8 cellular contexts compared by ENCODE assay signal in genomic region chr1:32335619-32335950, GRCh38. TPM values are rescaled to one million over a fixed set of nuclear protein-coding genes. Genes with fewer than 3 reads are reported as not detected.
DNase-seq lines count a peak whose midpoint lies in the region; ATAC-seq, FAIRE-seq and TF ChIP-seq lines count a peak whose summit lies in the region.

No MANE protein-coding gene starts in this region.

- H3K36me3 ChIP-seq in SK-N-SH (replicated peaks in 1 of 2; ENCODE audit: control insufficient read depth in 1 of 2, insufficient read depth in 2 of 2, low read length in 1 of 2), result peaks cover 14 to 37% of the 10 kb centered on the region in 2 experiments
- peaks cover 22% of the 10 kb centered on the region for H3K36me3 ChIP-seq in thoracic aorta

- H3K9me3 ChIP-seq in SK-N-SH (no peaks in the 10 kb centered on the region), thoracic aorta (no peaks in the 10 kb centered on the region)

- peaks cover 20% of the 10 kb centered on the region for H3F3A ChIP-seq in SK-N-SH (replicated peaks; ENCODE audit: insufficient read depth)

- peaks cover 44% of the 10 kb centered on the region for H3K79me2 ChIP-seq in SK-N-SH (ENCODE audit: insufficient read depth)

- no peak for FAIRE-seq in GM12892 (lab: Jason Lieb, UNC)

- POLR2A ChIA-PET in SK-N-SH (lab: Yijun Ruan, JAX), result interaction anchor here (0.5 to 2.1 kb wide), 16 partner anchors 9 to 156 kb away, joined by 3 to 24 read pairs (median 4); partner anchors contain the start of genes BSDC1, CCDC28B, HDAC1 and TXLNA

- peak overlapping the region; percentile 84 to 92 for H3K4me3 ChIP-seq in SK-N-SH (ENCODE audit: low read depth in 2 of 2, low read length in 1 of 2)
- peak overlapping the region; percentile 73 for H3K4me3 ChIP-seq in thoracic aorta

- H3K27me3 Mint-ChIP-seq in activated CD8-positive, alpha-beta memory T cell treated with anti-CD3 and anti-CD28 coated beads, Interleukin-2, amount 10 ng/mL, durations not matched to agents 7 days and 5 days, result no peaks in the 10 kb centered on the region

- no peak for TF ChIP-seq POLR2A in GM12892 (IDR thresholded peaks at IDR 0.05; ENCODE audit: low read depth, low read length)

- H3K27me3 ChIP-seq in SK-N-SH (ENCODE audit: insufficient read depth), result no peaks in the 10 kb centered on the region
- no peaks in the 10 kb centered on the region for H3K27me3 ChIP-seq in thoracic aorta (replicated peaks; ENCODE audit: insufficient read depth)

- no peak overlapping the region for H2AFZ ChIP-seq in SK-N-SH (ENCODE audit: low read depth)

- H3K36me3 Mint-ChIP-seq in activated CD8-positive, alpha-beta memory T cell treated with anti-CD3 and anti-CD28 coated beads, Interleukin-2, amount 10 ng/mL, durations not matched to agents 7 days and 5 days, result peaks cover 21% of the 10 kb centered on the region

- TF ChIP-seq CTCF in SK-N-SH (IDR thresholded peaks at IDR 0.05) (no peak), thoracic aorta (IDR thresholded peaks at IDR 0.05) (no peak)

- no peaks in the 10 kb centered on the region for H3K9me3 Mint-ChIP-seq in activated CD8-positive, alpha-beta memory T cell treated with anti-CD3 and anti-CD28 coated beads, Interleukin-2, amount 10 ng/mL, durations not matched to agents 7 days and 5 days (ENCODE audit: low read depth)

- peaks cover 8 to 31% of the 10 kb centered on the region in 2 experiments; a peak in 3 of 4 replicates for H3K4me1 ChIP-seq in SK-N-SH (ENCODE audit: control insufficient read depth in 1 of 2, insufficient read depth in 2 of 2, low read depth in 1 of 2, low read length in 1 of 2)
- H3K4me1 ChIP-seq in thoracic aorta (ENCODE audit: control insufficient read depth in 1 of 2, low read depth in 2 of 2), result peaks cover 5 to 19% of the 10 kb centered on the region in 2 donors

- DNase-seq in activated CD8-positive, alpha-beta memory T cell treated with anti-CD3 and anti-CD28 coated beads, Interleukin-2, amount 10 ng/mL, durations not matched to agents 7 days and 5 days, result no peak
- no peak for DNase-seq in activated CD8-positive, alpha-beta memory T cell treated with anti-CD3 and anti-CD28 coated beads, Interleukin-2, amount 50 U/mL, for 48 hours
- peak; percentile 76 for DNase-seq in SK-N-SH
- DNase-seq in iPS-NIHi11 (ENCODE audit: low spot score), result peak; percentile 59
- DNase-seq in thoracic aorta (ENCODE audit: low spot score), result no peak
- DNase-seq in NCI-H1105 (lab: John Stamatoyannopoulos, UW), result no peak
- DNase-seq in GM12892 (ENCODE audit: insufficient read length), result no peak

- H3K27ac Mint-ChIP-seq in activated CD8-positive, alpha-beta memory T cell treated with anti-CD3 and anti-CD28 coated beads, Interleukin-2, amount 10 ng/mL, durations not matched to agents 7 days and 5 days, result no peak overlapping the region

- WGBS in SK-N-SH (ENCODE audit: low lambda C conversion rate), result 0% methylated on average over 2 of the region's 46 CpGs

- peak; percentile 34 for ATAC-seq in activated CD8-positive, alpha-beta memory T cell treated with anti-CD3 and anti-CD28 coated beads, Interleukin-2, amount 10 ng/mL, durations not matched to agents 7 days and 5 days
- no peak for ATAC-seq in thoracic aorta (ENCODE audit: insufficient number of reproducible peaks, low FRiP score, low read depth)
- no peak for ATAC-seq in GM18873 (IDR thresholded peaks at IDR 0.05; ENCODE audit: low FRiP score, unreplicated experiment)

- H4K20me1 ChIP-seq in SK-N-SH (ENCODE audit: insufficient read depth), result peaks cover 31% of the 10 kb centered on the region

- H3K4me1 Mint-ChIP-seq in activated CD8-positive, alpha-beta memory T cell treated with anti-CD3 and anti-CD28 coated beads, Interleukin-2, amount 10 ng/mL, durations not matched to agents 7 days and 5 days, result peaks cover 34% of the 10 kb centered on the region

- TF ChIP-seq EP300 in SK-N-SH (IDR thresholded peaks at IDR 0.05; ENCODE audit: borderline replicate concordance in 1 of 2, low read depth in 1 of 2, low read length in 1 of 2), result no peak

- peak overlapping the region; percentile 36 to 81; a peak in 3 of 4 replicates for H3K27ac ChIP-seq in SK-N-SH (ENCODE audit: low read depth in 2 of 2, low read length in 1 of 2)
- no peak overlapping the region for H3K27ac ChIP-seq in thoracic aorta

- H3K4me2 ChIP-seq in SK-N-SH, result peak overlapping the region; percentile 98; the same call in 1 of the 2 replicates

- TF ChIP-seq RAD21 in SK-N-SH (IDR thresholded peaks at IDR 0.05; ENCODE audit: low read length), result no peak

- H3K9me2 ChIP-seq in SK-N-SH, result no peaks in the 10 kb centered on the region

- H3K9ac ChIP-seq in SK-N-SH, result peak overlapping the region; percentile 96

- no peak overlapping the region for H3K4me3 Mint-ChIP-seq in activated CD8-positive, alpha-beta memory T cell treated with anti-CD3 and anti-CD28 coated beads, Interleukin-2, amount 10 ng/mL, durations not matched to agents 7 days and 5 days

- CTCF ChIA-PET in activated CD8-positive, alpha-beta memory T cell treated with anti-CD3 and anti-CD28 coated beads, Interleukin-2, amount 10 ng/mL, durations not matched to agents 7 days and 5 days (lab: Charles Lee), result interaction anchor here (0.7 to 4.6 kb wide), 15 partner anchors 9 to 322 kb away, joined by 3 to 27 read pairs (median 5); partner anchors contain the start of genes HDAC1, KHDRBS1 and ZBTB8OS
- CTCF ChIA-PET in SK-N-SH (lab: Yijun Ruan, JAX), result interaction anchor here (0.6 to 3.7 kb wide), 8 partner anchors 10 to 377 kb away, joined by 3 to 24 read pairs (median 4); partner anchors contain the start of gene BSDC1

TF ChIP-seq in SK-N-SH, 30 proteins besides CTCF, POLR2A, EP300 and RAD21:
- no peak for TF ChIP-seq MXI1 (IDR thresholded peaks at IDR 0.05; ENCODE audit: low read depth, low read length)
- no peak for TF ChIP-seq CHD2 (IDR thresholded peaks at IDR 0.05; ENCODE audit: low read length, partially characterized antibody)
- TF ChIP-seq REST (IDR thresholded peaks at IDR 0.05; ENCODE audit: low read depth, low read length), result no peak

RNA-seq across cellular contexts. Expression of gene MARCKSL1, which starts 0.4 kb away (rescaled TPM):
- 10 to 100 TPM; 11.2 to 11.8 TPM for total RNA-seq in activated CD8-positive, alpha-beta memory T cell treated with anti-CD3 and anti-CD28 coated beads, Interleukin-2, amount 10 ng/mL, durations not matched to agents 7 days and 5 days
- polyA plus RNA-seq in SK-N-SH (2012; rRNA removed), result 254 and 275 TPM in 2 replicates
- polyA plus RNA-seq in SK-N-SH (2012; cell fraction: cytosol; rRNA removed), result 257 and 303 TPM in 2 replicates
- 94.4 and 121 TPM in 2 replicates for polyA plus RNA-seq in SK-N-SH (2012; cell fraction: nucleus; rRNA removed)
- total RNA-seq in thoracic aorta, result 10 to 100 TPM in 1 of 2 donors, 1 to 10 TPM in 1; 3.7 to 10.9 TPM
- polyA plus RNA-seq in GM12892 (2012; ENCODE audit: missing spikeins), result 101 TPM

RNA-seq across cellular contexts. Expression of gene FAM229A, which starts 26.7 kb away (rescaled TPM):
- total RNA-seq in activated CD8-positive, alpha-beta memory T cell treated with anti-CD3 and anti-CD28 coated beads, Interleukin-2, amount 10 ng/mL, durations not matched to agents 7 days and 5 days, result 1 to 10 TPM; 4.1 to 5.4 TPM
- polyA plus RNA-seq in SK-N-SH (2012; rRNA removed), result 8.0 and 10.0 TPM in 2 replicates
- 0.63 and 1.8 TPM in 2 replicates for polyA plus RNA-seq in SK-N-SH (2012; cell fraction: cytosol; rRNA removed)
- polyA plus RNA-seq in SK-N-SH (2012; cell fraction: nucleus; rRNA removed), result 114 and 147 TPM in 2 replicates
- 10 to 100 TPM; 11.8 to 12.0 TPM for total RNA-seq in thoracic aorta
- 1.1 TPM for polyA plus RNA-seq in GM12892 (2012; ENCODE audit: missing spikeins)

RNA-seq across cellular contexts. Expression of gene TSSK3, which starts 26.8 kb away (rescaled TPM):
- total RNA-seq in activated CD8-positive, alpha-beta memory T cell treated with anti-CD3 and anti-CD28 coated beads, Interleukin-2, amount 10 ng/mL, durations not matched to agents 7 days and 5 days, result under 1 TPM; 0.70 TPM
- 0.28 and 0.86 TPM in 2 replicates for polyA plus RNA-seq in SK-N-SH (2012; rRNA removed)
- polyA plus RNA-seq in SK-N-SH (2012; cell fraction: cytosol; rRNA removed), result 0.20 and 0.21 TPM in 2 replicates
- 5.2 and 5.6 TPM in 2 replicates for polyA plus RNA-seq in SK-N-SH (2012; cell fraction: nucleus; rRNA removed)
- total RNA-seq in thoracic aorta, result 1 to 10 TPM; 1.1 to 2.3 TPM
- 3.9 TPM for polyA plus RNA-seq in GM12892 (2012; ENCODE audit: missing spikeins)

RNA-seq across cellular contexts. Expression of gene HDAC1, which starts 43.7 kb away (rescaled TPM):
- total RNA-seq in activated CD8-positive, alpha-beta memory T cell treated with anti-CD3 and anti-CD28 coated beads, Interleukin-2, amount 10 ng/mL, durations not matched to agents 7 days and 5 days, result 100 to 1,000 TPM; 183 to 189 TPM
- 172 and 226 TPM in 2 replicates for polyA plus RNA-seq in SK-N-SH (2012; rRNA removed)
- polyA plus RNA-seq in SK-N-SH (2012; cell fraction: cytosol; rRNA removed), result 152 and 171 TPM in 2 replicates
- 246 and 333 TPM in 2 replicates for polyA plus RNA-seq in SK-N-SH (2012; cell fraction: nucleus; rRNA removed)
- 10 to 100 TPM; 50.9 to 52.0 TPM for total RNA-seq in thoracic aorta
- polyA plus RNA-seq in GM12892 (2012; ENCODE audit: missing spikeins), result 155 TPM

RNA-seq across cellular contexts. Expression of gene BSDC1, which starts 58.7 kb away (rescaled TPM):
- 10 to 100 TPM; 39.8 to 43.3 TPM for total RNA-seq in activated CD8-positive, alpha-beta memory T cell treated with anti-CD3 and anti-CD28 coated beads, Interleukin-2, amount 10 ng/mL, durations not matched to agents 7 days and 5 days
- polyA plus RNA-seq in SK-N-SH (2012; rRNA removed), result 51.0 and 65.7 TPM in 2 replicates
- 37.8 and 46.0 TPM in 2 replicates for polyA plus RNA-seq in SK-N-SH (2012; cell fraction: cytosol; rRNA removed)
- 138 and 143 TPM in 2 replicates for polyA plus RNA-seq in SK-N-SH (2012; cell fraction: nucleus; rRNA removed)
- total RNA-seq in thoracic aorta, result 10 to 100 TPM; 70.8 to 84.9 TPM
- polyA plus RNA-seq in GM12892 (2012; ENCODE audit: missing spikeins), result 25.0 TPM

Comparison
In these comparisons a context has a peak if more than half of its experiments do, and no peak if none do; other contexts are left out.
1. DNase-seq: peak in SK-N-SH (single experiment) and iPS-NIHi11 (single experiment); none in activated CD8-positive, alpha-beta memory T cell treated with anti-CD3 and anti-CD28 coated beads, Interleukin-2, amount 10 ng/mL, durations not matched to agents 7 days and 5 days (single experiment), activated CD8-positive, alpha-beta memory T cell treated with anti-CD3 and anti-CD28 coated beads, Interleukin-2, amount 50 U/mL, for 48 hours (single experiment), thoracic aorta (single experiment), NCI-H1105 (single experiment) and GM12892 (single experiment).
2. H3K27ac ChIP-seq: peak in SK-N-SH (2 of 2); none in thoracic aorta (0 of 2).